In genomic region chr10:22159180-22159579, GRCh38 we compare ENCODE assay signal across 1 cellular context.
TF ChIP-seq lines count a peak whose summit lies in the region.

No MANE protein-coding gene starts in this region.

TF ChIP-seq in K562, 482 proteins besides CTCF, POLR2A, EP300 and RAD21 (continued from another document):
- TF ChIP-seq TRIM25 (IDR thresholded peaks at IDR 0.05; ENCODE audit: borderline replicate concordance) (no peak), HMGXB4 (CRISPR knock-in tag; IDR thresholded peaks at IDR 0.05) (no peak), HBP1 (CRISPR knock-in tag; IDR thresholded peaks at IDR 0.05) (no peak), ZNF124 (CRISPR knock-in tag; IDR thresholded peaks at IDR 0.05) (no peak), PPARD (CRISPR knock-in tag; IDR thresholded peaks at IDR 0.05) (no peak), PRPF4 (IDR thresholded peaks at IDR 0.05; ENCODE audit: insufficient read depth, low read depth, low read length, poor library complexity, severe bottlenecking) (no peak), USF2 (CRISPR knock-in tag; IDR thresholded peaks at IDR 0.05) (no peak), JUNB (CRISPR knock-in tag; conservative IDR thresholded peaks at IDR 0.05) (no peak)
